ENCODE assay signal across 3 cellular contexts in the genomic region with DNA sequence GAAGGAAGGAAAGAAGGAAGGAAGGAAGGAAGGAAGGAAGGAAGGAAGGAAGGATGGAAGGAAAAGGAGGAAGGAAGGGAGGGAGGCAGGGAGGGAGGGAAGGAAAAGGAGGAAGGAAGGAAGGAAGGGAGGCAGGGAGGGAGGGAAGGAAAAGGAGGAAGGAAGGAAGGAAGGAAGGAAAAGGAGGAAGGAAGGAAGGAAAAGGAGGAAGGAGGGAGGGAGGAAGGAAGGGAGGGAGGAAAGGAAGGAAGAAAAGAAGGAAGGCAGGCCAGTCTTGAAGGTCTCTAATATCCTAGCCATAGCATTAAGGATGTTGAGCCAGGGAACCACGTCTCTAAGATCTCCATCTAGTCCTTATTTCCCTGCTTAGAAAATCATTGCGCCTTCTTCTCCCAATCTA.
TF ChIP-seq lines count a peak whose summit lies in the region.

No MANE protein-coding gene starts in this region.

TF ChIP-seq in HEK293, 187 proteins besides CTCF, POLR2A, EP300 and RAD21:
- TF ChIP-seq, protein P1, sequence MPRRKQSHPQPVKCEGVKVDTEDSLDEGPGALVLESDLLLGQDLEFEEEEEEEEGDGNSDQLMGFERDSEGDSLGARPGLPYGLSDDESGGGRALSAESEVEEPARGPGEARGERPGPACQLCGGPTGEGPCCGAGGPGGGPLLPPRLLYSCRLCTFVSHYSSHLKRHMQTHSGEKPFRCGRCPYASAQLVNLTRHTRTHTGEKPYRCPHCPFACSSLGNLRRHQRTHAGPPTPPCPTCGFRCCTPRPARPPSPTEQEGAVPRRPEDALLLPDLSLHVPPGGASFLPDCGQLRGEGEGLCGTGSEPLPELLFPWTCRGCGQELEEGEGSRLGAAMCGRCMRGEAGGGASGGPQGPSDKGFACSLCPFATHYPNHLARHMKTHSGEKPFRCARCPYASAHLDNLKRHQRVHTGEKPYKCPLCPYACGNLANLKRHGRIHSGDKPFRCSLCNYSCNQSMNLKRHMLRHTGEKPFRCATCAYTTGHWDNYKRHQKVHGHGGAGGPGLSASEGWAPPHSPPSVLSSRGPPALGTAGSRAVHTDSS (tag by site-specific recombination; IDR thresholded peaks at IDR 0.05): no peak
- peak; percentile 79 for TF ChIP-seq ZNF366 (tag by site-specific recombination; conservative IDR thresholded peaks at IDR 0.05)
TF ChIP-seq in HEK293: peak in this region for 1.

TF ChIP-seq in WTC11, 78 proteins besides CTCF, POLR2A, EP300 and RAD21:
- TF ChIP-seq ETV6 (CRISPR knock-in tag; IDR thresholded peaks at IDR 0.05) (peak; percentile 53; the same call in 1 of the 2 replicates), NR2C2 (CRISPR knock-in tag; IDR thresholded peaks at IDR 0.05) (no peak), PRRX2 (CRISPR knock-in tag; IDR thresholded peaks at IDR 0.05) (no peak)
- TF ChIP-seq, protein P2, sequence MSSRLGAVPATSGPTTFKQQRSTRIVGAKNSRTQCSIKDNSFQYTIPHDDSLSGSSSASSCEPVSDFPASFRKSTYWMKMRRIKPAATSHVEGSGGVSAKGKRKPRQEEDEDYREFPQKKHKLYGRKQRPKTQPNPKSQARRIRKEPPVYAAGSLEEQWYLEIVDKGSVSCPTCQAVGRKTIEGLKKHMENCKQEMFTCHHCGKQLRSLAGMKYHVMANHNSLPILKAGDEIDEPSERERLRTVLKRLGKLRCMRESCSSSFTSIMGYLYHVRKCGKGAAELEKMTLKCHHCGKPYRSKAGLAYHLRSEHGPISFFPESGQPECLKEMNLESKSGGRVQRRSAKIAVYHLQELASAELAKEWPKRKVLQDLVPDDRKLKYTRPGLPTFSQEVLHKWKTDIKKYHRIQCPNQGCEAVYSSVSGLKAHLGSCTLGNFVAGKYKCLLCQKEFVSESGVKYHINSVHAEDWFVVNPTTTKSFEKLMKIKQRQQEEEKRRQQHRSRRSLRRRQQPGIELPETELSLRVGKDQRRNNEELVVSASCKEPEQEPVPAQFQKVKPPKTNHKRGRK (CRISPR knock-in tag; IDR thresholded peaks at IDR 0.05; ENCODE audit: borderline replicate concordance): peak; percentile 45; the same call in 1 of the 2 replicates
- TF ChIP-seq, protein P3, sequence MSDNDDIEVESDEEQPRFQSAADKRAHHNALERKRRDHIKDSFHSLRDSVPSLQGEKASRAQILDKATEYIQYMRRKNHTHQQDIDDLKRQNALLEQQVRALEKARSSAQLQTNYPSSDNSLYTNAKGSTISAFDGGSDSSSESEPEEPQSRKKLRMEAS (CRISPR knock-in tag; IDR thresholded peaks at IDR 0.05): no peak
- TF ChIP-seq, protein P4, sequence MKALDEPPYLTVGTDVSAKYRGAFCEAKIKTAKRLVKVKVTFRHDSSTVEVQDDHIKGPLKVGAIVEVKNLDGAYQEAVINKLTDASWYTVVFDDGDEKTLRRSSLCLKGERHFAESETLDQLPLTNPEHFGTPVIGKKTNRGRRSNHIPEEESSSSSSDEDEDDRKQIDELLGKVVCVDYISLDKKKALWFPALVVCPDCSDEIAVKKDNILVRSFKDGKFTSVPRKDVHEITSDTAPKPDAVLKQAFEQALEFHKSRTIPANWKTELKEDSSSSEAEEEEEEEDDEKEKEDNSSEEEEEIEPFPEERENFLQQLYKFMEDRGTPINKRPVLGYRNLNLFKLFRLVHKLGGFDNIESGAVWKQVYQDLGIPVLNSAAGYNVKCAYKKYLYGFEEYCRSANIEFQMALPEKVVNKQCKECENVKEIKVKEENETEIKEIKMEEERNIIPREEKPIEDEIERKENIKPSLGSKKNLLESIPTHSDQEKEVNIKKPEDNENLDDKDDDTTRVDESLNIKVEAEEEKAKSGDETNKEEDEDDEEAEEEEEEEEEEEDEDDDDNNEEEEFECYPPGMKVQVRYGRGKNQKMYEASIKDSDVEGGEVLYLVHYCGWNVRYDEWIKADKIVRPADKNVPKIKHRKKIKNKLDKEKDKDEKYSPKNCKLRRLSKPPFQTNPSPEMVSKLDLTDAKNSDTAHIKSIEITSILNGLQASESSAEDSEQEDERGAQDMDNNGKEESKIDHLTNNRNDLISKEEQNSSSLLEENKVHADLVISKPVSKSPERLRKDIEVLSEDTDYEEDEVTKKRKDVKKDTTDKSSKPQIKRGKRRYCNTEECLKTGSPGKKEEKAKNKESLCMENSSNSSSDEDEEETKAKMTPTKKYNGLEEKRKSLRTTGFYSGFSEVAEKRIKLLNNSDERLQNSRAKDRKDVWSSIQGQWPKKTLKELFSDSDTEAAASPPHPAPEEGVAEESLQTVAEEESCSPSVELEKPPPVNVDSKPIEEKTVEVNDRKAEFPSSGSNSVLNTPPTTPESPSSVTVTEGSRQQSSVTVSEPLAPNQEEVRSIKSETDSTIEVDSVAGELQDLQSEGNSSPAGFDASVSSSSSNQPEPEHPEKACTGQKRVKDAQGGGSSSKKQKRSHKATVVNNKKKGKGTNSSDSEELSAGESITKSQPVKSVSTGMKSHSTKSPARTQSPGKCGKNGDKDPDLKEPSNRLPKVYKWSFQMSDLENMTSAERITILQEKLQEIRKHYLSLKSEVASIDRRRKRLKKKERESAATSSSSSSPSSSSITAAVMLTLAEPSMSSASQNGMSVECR (CRISPR knock-in tag; IDR thresholded peaks at IDR 0.05; ENCODE audit: borderline replicate concordance): no peak
- TF ChIP-seq, protein P5, sequence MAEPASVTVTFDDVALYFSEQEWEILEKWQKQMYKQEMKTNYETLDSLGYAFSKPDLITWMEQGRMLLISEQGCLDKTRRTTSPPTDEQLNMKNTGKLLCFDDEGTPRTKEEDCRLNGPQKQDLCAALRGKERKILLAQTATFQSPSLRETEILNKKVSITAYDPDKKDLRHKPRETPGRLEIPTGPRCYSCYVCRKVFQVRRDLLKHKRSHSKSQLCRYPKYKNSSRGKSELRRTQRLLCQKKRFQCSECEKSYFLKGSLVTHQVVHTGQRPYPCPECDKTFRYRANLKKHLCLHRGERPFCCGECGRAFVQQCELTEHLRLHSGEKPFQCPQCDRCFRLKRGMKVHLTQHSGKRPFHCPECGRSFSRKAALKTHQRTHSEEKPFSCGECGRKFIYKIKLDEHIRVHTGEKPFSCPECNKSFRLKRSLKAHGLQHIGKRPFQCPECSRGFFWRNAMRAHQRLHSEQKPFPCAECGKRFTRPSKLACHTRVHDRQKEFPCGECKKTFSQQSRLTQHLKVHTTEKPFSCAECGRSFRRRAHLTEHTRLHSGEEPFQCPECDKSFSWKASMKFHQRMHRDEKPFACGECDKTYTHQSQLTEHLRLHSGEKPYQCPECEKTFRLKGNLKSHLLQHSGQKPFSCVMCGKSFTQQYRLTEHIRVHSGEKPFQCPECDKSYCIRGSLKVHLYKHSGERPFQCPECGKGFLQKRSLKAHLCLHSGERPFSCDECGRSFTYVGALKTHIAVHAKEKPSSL (CRISPR knock-in tag; conservative IDR thresholded peaks at IDR 0.05): no peak

TF ChIP-seq in H1, 55 proteins besides CTCF, POLR2A, EP300 and RAD21:
- TF ChIP-seq NRF1 (IDR thresholded peaks at IDR 0.05; ENCODE audit: low read depth, low read length) (no peak), BRCA1 (IDR thresholded peaks at IDR 0.05; ENCODE audit: low read depth, low read length) (no peak), SP4 (IDR thresholded peaks at IDR 0.05; ENCODE audit: low read length) (no peak), BCL11A (IDR thresholded peaks at IDR 0.05; ENCODE audit: low read depth in 2 of 2, low read length in 2 of 2) (no peak)
